Comparison of ENCODE assay signal across 27 cellular contexts in genomic region chrX:81337805-81338204, GRCh38.
A peak's percentile ranks its signal among the peaks of the same experiment; 100 is the strongest.
DNase-seq lines count a peak whose midpoint lies in the region; ATAC-seq, FAIRE-seq and TF ChIP-seq lines count a peak whose summit lies in the region.
"Had no signal": no experiment of that assay in that cellular context is flagged by ENCODE, and none has a peak within 500 bp of the region (broad histone marks: within the 10 kb centered on the region; RNA-seq: fewer than 3 reads in every experiment).

No MANE protein-coding gene starts in this region.

- no peaks in the 10 kb centered on the region for H3K9me3 Mint-ChIP-seq in Calu3 (ENCODE audit: low read depth, unreplicated experiment)
- no peaks in the 10 kb centered on the region for H3K9me3 Mint-ChIP-seq in CD4-positive, alpha-beta T cell

- no peak overlapping the region for H2BK120ac ChIP-seq in neuronal stem cell (ENCODE audit: low read depth, low read length)

- peak overlapping the region; percentile 21 for H3K14ac ChIP-seq in neuronal stem cell (ENCODE audit: low read length)

- H3K9ac ChIP-seq in kidney (ENCODE audit: low read length in 2 of 2) (no peak overlapping the region), neuronal stem cell (ENCODE audit: low read depth, low read length, poor library complexity) (no peak overlapping the region)
- H3K9ac ChIP-seq: BLaER1 treated with 17β-estradiol and CSF1 and Interleukin-3, amounts not matched to agents 10 nM and 100 nM had no signal

- no peaks in the 10 kb centered on the region for H3K9me3 ChIP-seq in SJCRH30 (replicated peaks)
- H3K9me3 ChIP-seq in kidney (ENCODE audit: control insufficient read depth in 1 of 2, low read length in 2 of 2) = no peaks in the 10 kb centered on the region
- H3K9me3 ChIP-seq in neuronal stem cell (replicated peaks in 1 of 2; ENCODE audit: control insufficient read depth in 2 of 2, insufficient read depth in 1 of 2, low read depth in 1 of 2, low read length in 2 of 2) = no peaks in the 10 kb centered on the region
- H3K9me3 ChIP-seq in heart left ventricle = peaks cover 0 to 11% (median 0%) of the 10 kb centered on the region in 12 donors
- peaks cover 5% of the 10 kb centered on the region for H3K9me3 ChIP-seq in CD4-positive, alpha-beta T cell (ENCODE audit: control insufficient read depth, low read length)
- H3K9me3 ChIP-seq: A549 had no signal

- no peak overlapping the region for H3K4me3 Mint-ChIP-seq in Calu3 (ENCODE audit: low read depth, unreplicated experiment)
- H3K4me3 Mint-ChIP-seq in CD4-positive, alpha-beta T cell = no peak overlapping the region
- H3K4me3 Mint-ChIP-seq: B cell; CD4-positive, alpha-beta memory T cell had no signal

- no peak overlapping the region for H3K18ac ChIP-seq in neuronal stem cell (ENCODE audit: low read length)

- H3K27ac ChIP-seq in SJCRH30 (peak overlapping the region; percentile 78; the same call in 1 of the 2 replicates), kidney (ENCODE audit: low read depth in 2 of 2, low read length in 2 of 2) (no peak overlapping the region), neuronal stem cell (replicated peaks; ENCODE audit: low read length) (no peak overlapping the region), heart left ventricle (no peak overlapping the region)
- H3K27ac ChIP-seq in CD4-positive, alpha-beta T cell (ENCODE audit: low read depth, low read length) = no peak overlapping the region
- H3K27ac ChIP-seq: 22Rv1; A549; BLaER1 treated with 17β-estradiol and CSF1 and Interleukin-3, amounts not matched to agents 10 nM and 100 nM; C4-2B had no signal

- H3K36me3 Mint-ChIP-seq in Calu3 (ENCODE audit: insufficient read depth, unreplicated experiment) = no peaks in the 10 kb centered on the region
- H3K36me3 Mint-ChIP-seq in CD4-positive, alpha-beta T cell (ENCODE audit: low read depth) = peaks cover 49% of the 10 kb centered on the region

- FAIRE-seq in kidney (lab: Jason Lieb, UNC) = no peak
- FAIRE-seq: A549, G401.6, GM12891, GM19239 had no signal

- H3K4me3 ChIP-seq in SJCRH30 = no peak overlapping the region
- no peak overlapping the region for H3K4me3 ChIP-seq in kidney (ENCODE audit: low read length in 2 of 2)
- no peak overlapping the region for H3K4me3 ChIP-seq in neuronal stem cell (ENCODE audit: low read length in 2 of 2)
- H3K4me3 ChIP-seq in heart left ventricle = no peak overlapping the region
- H3K4me3 ChIP-seq: A549; BLaER1 treated with 17β-estradiol and CSF1 and Interleukin-3, amounts not matched to agents 10 nM and 100 nM had no signal

- CTCF ChIA-PET in Calu3 (lab: Charles Lee) = no interaction called here
- CTCF ChIA-PET in CD4-positive, alpha-beta T cell (lab: Charles Lee) = no interaction called here

- no peaks in the 10 kb centered on the region for H3K27me3 Mint-ChIP-seq in Calu3 (ENCODE audit: unreplicated experiment)
- no peaks in the 10 kb centered on the region for H3K27me3 Mint-ChIP-seq in CD4-positive, alpha-beta T cell
- H3K27me3 Mint-ChIP-seq: B cell; CD4-positive, alpha-beta memory T cell had no signal

- H3K36me3 ChIP-seq in SJCRH30 (no peaks in the 10 kb centered on the region), kidney (ENCODE audit: control insufficient read depth in 1 of 2, insufficient read depth in 2 of 2, low read length in 2 of 2) (no peaks in the 10 kb centered on the region), neuronal stem cell (replicated peaks in 1 of 2; ENCODE audit: control insufficient read depth in 2 of 2, insufficient read depth in 2 of 2, low read length in 2 of 2) (no peaks in the 10 kb centered on the region), heart left ventricle (no peaks in the 10 kb centered on the region)

- peaks cover 41% of the 10 kb centered on the region for H3K4me1 Mint-ChIP-seq in Calu3 (ENCODE audit: low read depth, unreplicated experiment)
- H3K4me1 Mint-ChIP-seq in CD4-positive, alpha-beta T cell (ENCODE audit: low read depth) = no peaks in the 10 kb centered on the region

- POLR2A ChIA-PET in CD4-positive, alpha-beta T cell (lab: Charles Lee) = no interaction called here

- no peak overlapping the region for H3K23ac ChIP-seq in neuronal stem cell (ENCODE audit: low read depth, low read length, poor library complexity)

- TF ChIP-seq CTCF in Calu3 (IDR thresholded peaks at IDR 0.05; ENCODE audit: unreplicated experiment) (no peak), kidney (IDR thresholded peaks at IDR 0.05; ENCODE audit: borderline replicate concordance, extremely low read depth, insufficient read depth) (no peak), heart left ventricle (IDR thresholded peaks at IDR 0.05) (no peak)
- TF ChIP-seq CTCF in CD4-positive, alpha-beta T cell (IDR thresholded peaks at IDR 0.05) = no peak

- H3K27ac Mint-ChIP-seq in Calu3 (ENCODE audit: unreplicated experiment) = peak overlapping the region; percentile 30
- H3K27ac Mint-ChIP-seq in CD4-positive, alpha-beta T cell = no peak overlapping the region
- H3K27ac Mint-ChIP-seq: CD4-positive, alpha-beta memory T cell; CD8-positive, alpha-beta memory T cell had no signal

- no peak overlapping the region for H2AFZ ChIP-seq in neuronal stem cell (ENCODE audit: low read length)

- intact Hi-C loops in Calu3 (cut with micrococcal nuclease; ENCODE audit: unreplicated experiment) (no loop called here), kidney (cut with DNase I) (no loop called here), heart left ventricle (cut with DNase I) (no loop called here), left ventricle myocardium superior (cut with micrococcal nuclease) (no loop called here)
- intact Hi-C loops in CD4-positive, alpha-beta T cell (cut with DNase I, micrococcal nuclease) = no loop called here

- H4K8ac ChIP-seq in neuronal stem cell (ENCODE audit: low read depth, low read length) = no peak overlapping the region

- WGBS in neuronal stem cell (ENCODE audit: extremely low coverage in 2 of 2, insufficient read length in 2 of 2, insufficient replicate concordance in 1 of 2), 2 donors = no CpG with 5 or more reads among the region's 3 CpGs
- 57 to 100% (median 95%) methylated on average over 2 to 3 of the region's 3 CpGs for WGBS in heart left ventricle, 4 donors

- no peak overlapping the region for H3K4ac ChIP-seq in neuronal stem cell (ENCODE audit: low read length)

- H3K4me2 ChIP-seq in neuronal stem cell (ENCODE audit: insufficient read depth, low read length, poor library complexity, severe bottlenecking) = no peak overlapping the region
- H3K4me2 ChIP-seq: A549; BLaER1 treated with 17β-estradiol and CSF1 and Interleukin-3, amounts not matched to agents 10 nM and 100 nM had no signal

- DNase-seq in Calu3 (no peak), SJCRH30 (peak in 1 of 2 experiments; percentile 1), kidney (peak; percentile 18), neuronal stem cell (ENCODE audit: low spot score) (no peak), D341Med (ENCODE audit: low spot score) (no peak), heart left ventricle (no peak), left ventricle myocardium superior (no peak)
- DNase-seq in CD4-positive, alpha-beta T cell = no peak
- DNase-seq: AML-193; CD4-positive, alpha-beta memory T cell; CD8-positive, alpha-beta memory T cell; COR-L47; DMS 273 treated with DMSO at 0.1 percent for 48 hours; DMS153; DMS53; DMS79; DND-41; EL; GF-D8 had no signal

- no TSS peak for BruUV-seq in Calu3 (replicated peaks; lab: Mats Ljungman, UMichigan)

- ATAC-seq in heart left ventricle (no peak), left ventricle myocardium superior (no peak)
- no peak for ATAC-seq in CD4-positive, alpha-beta T cell (ENCODE audit: poor library complexity)
- ATAC-seq: A549 had no signal

- H3K79me1 ChIP-seq in neuronal stem cell (ENCODE audit: low read depth, low read length) = no peaks in the 10 kb centered on the region

- TF ChIP-seq POLR2A in heart left ventricle (IDR thresholded peaks at IDR 0.05) = no peak

- H4K91ac ChIP-seq in neuronal stem cell (ENCODE audit: low read depth, low read length, poor library complexity) = no peak overlapping the region

- H2AK5ac ChIP-seq in neuronal stem cell (ENCODE audit: low read depth, low read length) = no peak overlapping the region

- H2BK12ac ChIP-seq in neuronal stem cell (ENCODE audit: low read length) = no peak overlapping the region

- no peaks in the 10 kb centered on the region for H3K27me3 ChIP-seq in SJCRH30
- no peaks in the 10 kb centered on the region for H3K27me3 ChIP-seq in neuronal stem cell (ENCODE audit: control insufficient read depth in 3 of 3, insufficient read depth in 3 of 3, low read depth in 1 of 3, low read length in 3 of 3)
- no peaks in the 10 kb centered on the region for H3K27me3 ChIP-seq in heart left ventricle
- H3K27me3 ChIP-seq in CD4-positive, alpha-beta T cell (ENCODE audit: control insufficient read depth, insufficient read depth, low read length) = no peaks in the 10 kb centered on the region

- H2BK5ac ChIP-seq in neuronal stem cell (ENCODE audit: low read length) = no peak overlapping the region

- H2BK15ac ChIP-seq in neuronal stem cell (ENCODE audit: low read length) = no peak overlapping the region

- H3K4me1 ChIP-seq in SJCRH30 (no peaks in the 10 kb centered on the region), kidney (ENCODE audit: control insufficient read depth in 1 of 2, insufficient read depth in 1 of 2, low read depth in 1 of 2, low read length in 2 of 2) (no peaks in the 10 kb centered on the region), neuronal stem cell (ENCODE audit: control insufficient read depth in 2 of 2, insufficient read depth in 1 of 2, low read depth in 1 of 2, low read length in 2 of 2) (no peaks in the 10 kb centered on the region), heart left ventricle (no peaks in the 10 kb centered on the region)
- H3K4me1 ChIP-seq: A549 had no signal
